Comparison of ENCODE assay signal across 17 cellular contexts in the genomic region with DNA sequence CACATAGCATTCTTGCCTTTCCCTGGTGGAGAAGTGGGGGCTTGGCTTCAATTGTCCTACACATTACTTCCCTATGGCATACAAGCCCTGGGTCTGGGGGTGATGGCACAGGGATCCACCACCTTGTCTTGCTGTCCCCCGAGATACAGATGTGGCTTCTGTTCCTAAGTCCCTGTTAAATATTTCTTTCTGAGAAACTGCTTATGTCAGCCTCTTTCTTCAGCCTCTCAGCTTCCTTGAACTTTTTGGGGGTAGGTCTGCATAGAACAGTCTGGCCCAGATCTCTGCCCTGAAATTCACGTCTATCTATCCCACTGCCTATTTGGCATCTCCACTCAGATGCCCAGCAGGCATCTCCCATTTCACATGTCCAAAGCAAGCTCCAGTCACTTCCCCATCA.
A peak's percentile ranks its signal among the peaks of the same experiment; 100 is the strongest.
DNase-seq lines count a peak whose midpoint lies in the region; ATAC-seq, FAIRE-seq and TF ChIP-seq lines count a peak whose summit lies in the region.
"Had no signal": no experiment of that assay in that cellular context is flagged by ENCODE, and none has a peak within 500 bp of the region (broad histone marks: within the 10 kb centered on the region; RNA-seq: fewer than 3 reads in every experiment).

No MANE protein-coding gene starts in this region.

- H3K4me3 ChIP-seq in breast epithelium (no peak overlapping the region), bronchial epithelial cell (ENCODE audit: low read depth, low read length) (no peak overlapping the region), uterus (no peak overlapping the region)
- H3K4me3 ChIP-seq: BLaER1 had no signal

- H3K36me3 ChIP-seq in breast epithelium (no peaks in the 10 kb centered on the region), bronchial epithelial cell (ENCODE audit: control insufficient read depth, insufficient read depth, low read length) (no peaks in the 10 kb centered on the region), uterus (no peaks in the 10 kb centered on the region)
- H3K36me3 ChIP-seq: BLaER1 had no signal

- no peak for TF ChIP-seq CTCF in breast epithelium (IDR thresholded peaks at IDR 0.05)
- no peak for TF ChIP-seq CTCF in MCF 10A (IDR thresholded peaks at IDR 0.05; ENCODE audit: unreplicated experiment)
- no peak for TF ChIP-seq CTCF in bronchial epithelial cell (IDR thresholded peaks at IDR 0.05; ENCODE audit: insufficient read depth, low read length, severe bottlenecking)
- no peak for TF ChIP-seq CTCF in nephron (IDR thresholded peaks at IDR 0.05; ENCODE audit: unreplicated experiment in 3 of 3)
- TF ChIP-seq CTCF in uterus (IDR thresholded peaks at IDR 0.05): no peak

- POLR2A ChIA-PET in MCF 10A (lab: Yijun Ruan, JAX): no interaction called here

- FAIRE-seq in bronchial epithelial cell (lab: Jason Lieb, UNC): peak; percentile 55
- FAIRE-seq: H1 had no signal

- H3K9me3 ChIP-seq in breast epithelium: no peaks in the 10 kb centered on the region
- H3K9me3 ChIP-seq in uterus: no peaks in the 10 kb centered on the region

- CTCF ChIA-PET in MCF 10A (lab: Yijun Ruan, JAX): interaction anchor here (0.5 to 0.7 kb wide), 2 partner anchors 17 to 138 kb away, joined by 3 to 4 read pairs; no protein-coding TSS in a partner anchor

- H3K27me3 ChIP-seq in breast epithelium: no peaks in the 10 kb centered on the region
- H3K27me3 ChIP-seq in bronchial epithelial cell (ENCODE audit: control insufficient read depth, insufficient read depth, low read length): no peaks in the 10 kb centered on the region
- H3K27me3 ChIP-seq in uterus: no peaks in the 10 kb centered on the region
- H3K27me3 ChIP-seq: BLaER1 had no signal

- H3K4me1 Mint-ChIP-seq in MCF 10A (ENCODE audit: insufficient read depth, unreplicated experiment) (no peaks in the 10 kb centered on the region), nephron (peaks cover 19% of the 10 kb centered on the region)
- H3K4me1 Mint-ChIP-seq: CD14-positive monocyte; CD4-positive, alpha-beta memory T cell had no signal

- H3K9me3 Mint-ChIP-seq in MCF 10A (ENCODE audit: unreplicated experiment) (peaks cover 36% of the 10 kb centered on the region), nephron (peaks cover 9% of the 10 kb centered on the region)

- no peaks in the 10 kb centered on the region for H3K27me3 Mint-ChIP-seq in MCF 10A (ENCODE audit: insufficient read depth, unreplicated experiment)
- H3K27me3 Mint-ChIP-seq in nephron (ENCODE audit: low read depth): no peaks in the 10 kb centered on the region

- H3K4me3 Mint-ChIP-seq in MCF 10A (ENCODE audit: unreplicated experiment) (no peak overlapping the region), nephron (no peak overlapping the region)
- H3K4me3 Mint-ChIP-seq: CD14-positive monocyte; CD4-positive, alpha-beta memory T cell; H9 had no signal

- no peak overlapping the region for H3K27ac Mint-ChIP-seq in MCF 10A (ENCODE audit: low read depth, unreplicated experiment)
- peak overlapping the region in 2 of 3 experiments; percentile 7 to 57 for H3K27ac Mint-ChIP-seq in nephron
- H3K27ac Mint-ChIP-seq: CD14-positive monocyte; CD4-positive, alpha-beta memory T cell; H9 had no signal

- intact Hi-C loops in breast epithelium (cut with DNase I; ENCODE audit: low total_unique reads): no loop called here
- intact Hi-C loops in MCF 10A (cut with micrococcal nuclease): no loop called here
- intact Hi-C loops in uterus (cut with DNase I; ENCODE audit: low total_unique reads): no loop called here

- H3K36me3 Mint-ChIP-seq in MCF 10A (ENCODE audit: insufficient read depth, unreplicated experiment) (no peaks in the 10 kb centered on the region), nephron (ENCODE audit: low read depth) (no peaks in the 10 kb centered on the region)
- H3K36me3 Mint-ChIP-seq: CD14-positive monocyte had no signal

- no peak for ATAC-seq in GM21390 (IDR thresholded peaks at IDR 0.05; ENCODE audit: unreplicated experiment)
- no peak for ATAC-seq in GM18517 (IDR thresholded peaks at IDR 0.05; ENCODE audit: unreplicated experiment)

- no peak for TF ChIP-seq POLR2A in breast epithelium (IDR thresholded peaks at IDR 0.05)
- TF ChIP-seq POLR2A in uterus (IDR thresholded peaks at IDR 0.05): no peak

- H3K27ac ChIP-seq in breast epithelium (peak overlapping the region; percentile 58 to 86), uterus (peak overlapping the region; percentile 65 to 86)
- H3K27ac ChIP-seq: 22Rv1, BLaER1 had no signal

- H3K4me1 ChIP-seq in breast epithelium (no peaks in the 10 kb centered on the region), uterus (peaks cover 0 to 5% of the 10 kb centered on the region in 2 donors)
- H3K4me1 ChIP-seq: BLaER1 had no signal

- BruUV-seq in MCF 10A (replicated peaks; lab: Mats Ljungman, UMichigan): no TSS peak

- DNase-seq in breast epithelium (ENCODE audit: low spot score in 2 of 2): no peak
- DNase-seq in MCF 10A (ENCODE audit: unreplicated experiment): no peak
- no peak for DNase-seq in bronchial epithelial cell (ENCODE audit: low read depth)
- no peak for DNase-seq in uterus
- no peak for DNase-seq in superior temporal gyrus (ENCODE audit: extremely low spot score)
- DNase-seq: CD4-positive, alpha-beta memory T cell; DMS153; DMS79; GF-D8; H9 had no signal
